In the genomic region with DNA sequence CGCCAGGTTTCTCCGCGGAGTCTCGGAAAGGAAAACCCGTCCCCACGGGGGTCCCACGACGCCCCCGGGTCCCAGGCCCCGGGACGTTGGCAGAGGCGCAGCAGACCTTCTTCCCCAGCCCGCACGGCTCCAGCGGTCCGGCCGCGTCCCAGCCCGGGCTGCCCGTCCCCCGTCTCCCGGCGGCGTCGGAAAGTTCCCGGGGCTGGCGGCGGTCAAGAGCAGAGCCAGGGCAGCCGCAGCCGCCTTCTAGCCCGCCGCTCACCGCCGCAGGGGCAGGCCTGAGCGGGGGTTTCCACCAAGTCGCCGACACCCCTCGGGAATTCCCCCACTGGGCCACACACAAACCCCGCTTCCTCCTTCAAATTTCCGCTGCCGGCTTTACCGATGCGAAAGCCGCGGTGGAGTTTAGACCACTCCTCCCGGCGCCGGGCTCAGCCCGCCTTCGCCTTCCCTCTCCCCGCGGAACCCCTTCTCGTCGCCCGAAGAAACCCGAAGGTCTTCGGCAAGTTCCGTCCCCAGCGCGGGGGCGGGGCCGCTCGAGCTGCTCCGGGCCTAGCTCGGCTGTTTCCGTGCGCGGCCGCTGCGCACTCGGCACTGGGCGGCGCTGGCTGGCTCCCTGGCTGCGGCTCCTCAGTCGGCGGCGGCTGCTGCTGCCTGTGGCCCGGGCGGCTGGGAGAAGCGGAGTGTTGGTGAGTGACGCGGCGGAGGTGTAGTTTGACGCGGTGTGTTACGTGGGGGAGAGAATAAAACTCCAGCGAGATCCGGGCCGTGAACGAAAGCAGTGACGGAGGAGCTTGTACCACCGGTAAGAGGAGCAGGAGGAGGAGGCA, we compare ENCODE assay signal across 1 cellular context.
TF ChIP-seq lines count a peak whose summit lies in the region.

Gene CREB1, plus strand, starts transcription at position 633 of the 830 bp plus-strand sequence. CDS start 25,674 bp downstream, outside the sequence.

TF ChIP-seq in GM12878, 131 proteins besides CTCF, POLR2A, EP300 and RAD21 (continued from another document and continues in another):
- TF ChIP-seq ZBTB4 (CRISPR knock-in tag; IDR thresholded peaks at IDR 0.05) (no peak), FOXK2 (IDR thresholded peaks at IDR 0.05) (no peak), MLLT1 (IDR thresholded peaks at IDR 0.05) (peak; percentile 89), STAT3 (IDR thresholded peaks at IDR 0.05; ENCODE audit: low read depth, low read length) (no peak), SMAD5 (IDR thresholded peaks at IDR 0.05; ENCODE audit: low read depth) (peak; percentile 79; the same call in 1 of the 2 replicates), EED (IDR thresholded peaks at IDR 0.05; ENCODE audit: low read depth) (0 out of 2 replicates have a peak, but pooled peaks have one; percentile 27), NFIC (IDR thresholded peaks at IDR 0.05; ENCODE audit: low read depth, low read length) (no peak), RUNX3 (IDR thresholded peaks at IDR 0.05; ENCODE audit: low read length) (peak; percentile 87), HCFC1 (IDR thresholded peaks at IDR 0.05; ENCODE audit: low read length) (no peak), HDGF (IDR thresholded peaks at IDR 0.05) (peak; percentile 63), BACH1 (IDR thresholded peaks at IDR 0.05; ENCODE audit: borderline replicate concordance) (peak; percentile 98), WRNIP1 (IDR thresholded peaks at IDR 0.05; ENCODE audit: borderline replicate concordance, low read depth, low read length) (no peak), SMARCA5 (IDR thresholded peaks at IDR 0.05) (peak; percentile 88), CREB1 (IDR thresholded peaks at IDR 0.05; ENCODE audit: low read depth) (peak; percentile 100), RCOR1 (conservative IDR thresholded peaks at IDR 0.05; ENCODE audit: low read depth, low read length) (peak; percentile 18; the same call in 1 of the 2 replicates), REST (IDR thresholded peaks at IDR 0.05; ENCODE audit: low read depth, low read length) (no peak), SUZ12 (IDR thresholded peaks at IDR 0.05; ENCODE audit: unreplicated experiment) (no peak), POLR2AphosphoS5 (IDR thresholded peaks at IDR 0.05; ENCODE audit: low read length) (peak; percentile 57), TCF3 (IDR thresholded peaks at IDR 0.05; ENCODE audit: borderline replicate concordance, insufficient read depth, low read depth, low read length) (peak; percentile 53; the same call in 1 of the 2 replicates), HSF1 (IDR thresholded peaks at IDR 0.05; ENCODE audit: low read depth, low read length) (no peak), ZNF622 (IDR thresholded peaks at IDR 0.05) (no peak), TARDBP (IDR thresholded peaks at IDR 0.05; ENCODE audit: borderline replicate concordance) (no peak), KLF5 (IDR thresholded peaks at IDR 0.05; ENCODE audit: partially characterized antibody) (peak; percentile 26), CHD4 (IDR thresholded peaks at IDR 0.05) (no peak)
- TF ChIP-seq, protein P1, sequence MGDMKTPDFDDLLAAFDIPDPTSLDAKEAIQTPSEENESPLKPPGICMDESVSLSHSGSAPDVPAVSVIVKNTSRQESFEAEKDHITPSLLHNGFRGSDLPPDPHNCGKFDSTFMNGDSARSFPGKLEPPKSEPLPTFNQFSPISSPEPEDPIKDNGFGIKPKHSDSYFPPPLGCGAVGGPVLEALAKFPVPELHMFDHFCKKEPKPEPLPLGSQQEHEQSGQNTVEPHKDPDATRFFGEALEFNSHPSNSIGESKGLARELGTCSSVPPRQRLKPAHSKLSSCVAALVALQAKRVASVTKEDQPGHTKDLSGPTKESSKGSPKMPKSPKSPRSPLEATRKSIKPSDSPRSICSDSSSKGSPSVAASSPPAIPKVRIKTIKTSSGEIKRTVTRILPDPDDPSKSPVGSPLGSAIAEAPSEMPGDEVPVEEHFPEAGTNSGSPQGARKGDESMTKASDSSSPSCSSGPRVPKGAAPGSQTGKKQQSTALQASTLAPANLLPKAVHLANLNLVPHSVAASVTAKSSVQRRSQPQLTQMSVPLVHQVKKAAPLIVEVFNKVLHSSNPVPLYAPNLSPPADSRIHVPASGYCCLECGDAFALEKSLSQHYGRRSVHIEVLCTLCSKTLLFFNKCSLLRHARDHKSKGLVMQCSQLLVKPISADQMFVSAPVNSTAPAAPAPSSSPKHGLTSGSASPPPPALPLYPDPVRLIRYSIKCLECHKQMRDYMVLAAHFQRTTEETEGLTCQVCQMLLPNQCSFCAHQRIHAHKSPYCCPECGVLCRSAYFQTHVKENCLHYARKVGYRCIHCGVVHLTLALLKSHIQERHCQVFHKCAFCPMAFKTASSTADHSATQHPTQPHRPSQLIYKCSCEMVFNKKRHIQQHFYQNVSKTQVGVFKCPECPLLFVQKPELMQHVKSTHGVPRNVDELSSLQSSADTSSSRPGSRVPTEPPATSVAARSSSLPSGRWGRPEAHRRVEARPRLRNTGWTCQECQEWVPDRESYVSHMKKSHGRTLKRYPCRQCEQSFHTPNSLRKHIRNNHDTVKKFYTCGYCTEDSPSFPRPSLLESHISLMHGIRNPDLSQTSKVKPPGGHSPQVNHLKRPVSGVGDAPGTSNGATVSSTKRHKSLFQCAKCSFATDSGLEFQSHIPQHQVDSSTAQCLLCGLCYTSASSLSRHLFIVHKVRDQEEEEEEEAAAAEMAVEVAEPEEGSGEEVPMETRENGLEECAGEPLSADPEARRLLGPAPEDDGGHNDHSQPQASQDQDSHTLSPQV (IDR thresholded peaks at IDR 0.05), result no peak
- TF ChIP-seq, protein P2, sequence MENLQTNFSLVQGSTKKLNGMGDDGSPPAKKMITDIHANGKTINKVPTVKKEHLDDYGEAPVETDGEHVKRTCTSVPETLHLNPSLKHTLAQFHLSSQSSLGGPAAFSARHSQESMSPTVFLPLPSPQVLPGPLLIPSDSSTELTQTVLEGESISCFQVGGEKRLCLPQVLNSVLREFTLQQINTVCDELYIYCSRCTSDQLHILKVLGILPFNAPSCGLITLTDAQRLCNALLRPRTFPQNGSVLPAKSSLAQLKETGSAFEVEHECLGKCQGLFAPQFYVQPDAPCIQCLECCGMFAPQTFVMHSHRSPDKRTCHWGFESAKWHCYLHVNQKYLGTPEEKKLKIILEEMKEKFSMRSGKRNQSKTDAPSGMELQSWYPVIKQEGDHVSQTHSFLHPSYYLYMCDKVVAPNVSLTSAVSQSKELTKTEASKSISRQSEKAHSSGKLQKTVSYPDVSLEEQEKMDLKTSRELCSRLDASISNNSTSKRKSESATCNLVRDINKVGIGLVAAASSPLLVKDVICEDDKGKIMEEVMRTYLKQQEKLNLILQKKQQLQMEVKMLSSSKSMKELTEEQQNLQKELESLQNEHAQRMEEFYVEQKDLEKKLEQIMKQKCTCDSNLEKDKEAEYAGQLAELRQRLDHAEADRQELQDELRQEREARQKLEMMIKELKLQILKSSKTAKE (IDR thresholded peaks at IDR 0.05; ENCODE audit: low read depth, poor library complexity, severe bottlenecking), result no peak
- TF ChIP-seq, protein P3, sequence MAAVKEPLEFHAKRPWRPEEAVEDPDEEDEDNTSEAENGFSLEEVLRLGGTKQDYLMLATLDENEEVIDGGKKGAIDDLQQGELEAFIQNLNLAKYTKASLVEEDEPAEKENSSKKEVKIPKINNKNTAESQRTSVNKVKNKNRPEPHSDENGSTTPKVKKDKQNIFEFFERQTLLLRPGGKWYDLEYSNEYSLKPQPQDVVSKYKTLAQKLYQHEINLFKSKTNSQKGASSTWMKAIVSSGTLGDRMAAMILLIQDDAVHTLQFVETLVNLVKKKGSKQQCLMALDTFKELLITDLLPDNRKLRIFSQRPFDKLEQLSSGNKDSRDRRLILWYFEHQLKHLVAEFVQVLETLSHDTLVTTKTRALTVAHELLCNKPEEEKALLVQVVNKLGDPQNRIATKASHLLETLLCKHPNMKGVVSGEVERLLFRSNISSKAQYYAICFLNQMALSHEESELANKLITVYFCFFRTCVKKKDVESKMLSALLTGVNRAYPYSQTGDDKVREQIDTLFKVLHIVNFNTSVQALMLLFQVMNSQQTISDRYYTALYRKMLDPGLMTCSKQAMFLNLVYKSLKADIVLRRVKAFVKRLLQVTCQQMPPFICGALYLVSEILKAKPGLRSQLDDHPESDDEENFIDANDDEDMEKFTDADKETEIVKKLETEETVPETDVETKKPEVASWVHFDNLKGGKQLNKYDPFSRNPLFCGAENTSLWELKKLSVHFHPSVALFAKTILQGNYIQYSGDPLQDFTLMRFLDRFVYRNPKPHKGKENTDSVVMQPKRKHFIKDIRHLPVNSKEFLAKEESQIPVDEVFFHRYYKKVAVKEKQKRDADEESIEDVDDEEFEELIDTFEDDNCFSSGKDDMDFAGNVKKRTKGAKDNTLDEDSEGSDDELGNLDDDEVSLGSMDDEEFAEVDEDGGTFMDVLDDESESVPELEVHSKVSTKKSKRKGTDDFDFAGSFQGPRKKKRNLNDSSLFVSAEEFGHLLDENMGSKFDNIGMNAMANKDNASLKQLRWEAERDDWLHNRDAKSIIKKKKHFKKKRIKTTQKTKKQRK (IDR thresholded peaks at IDR 0.05; ENCODE audit: low read depth, low read length), result no peak
- TF ChIP-seq, protein P4, sequence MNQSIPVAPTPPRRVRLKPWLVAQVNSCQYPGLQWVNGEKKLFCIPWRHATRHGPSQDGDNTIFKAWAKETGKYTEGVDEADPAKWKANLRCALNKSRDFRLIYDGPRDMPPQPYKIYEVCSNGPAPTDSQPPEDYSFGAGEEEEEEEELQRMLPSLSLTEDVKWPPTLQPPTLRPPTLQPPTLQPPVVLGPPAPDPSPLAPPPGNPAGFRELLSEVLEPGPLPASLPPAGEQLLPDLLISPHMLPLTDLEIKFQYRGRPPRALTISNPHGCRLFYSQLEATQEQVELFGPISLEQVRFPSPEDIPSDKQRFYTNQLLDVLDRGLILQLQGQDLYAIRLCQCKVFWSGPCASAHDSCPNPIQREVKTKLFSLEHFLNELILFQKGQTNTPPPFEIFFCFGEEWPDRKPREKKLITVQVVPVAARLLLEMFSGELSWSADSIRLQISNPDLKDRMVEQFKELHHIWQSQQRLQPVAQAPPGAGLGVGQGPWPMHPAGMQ (IDR thresholded peaks at IDR 0.05; ENCODE audit: borderline replicate concordance), result peak; percentile 6; the same call in 1 of the 2 replicates
